Comparison of ENCODE assay signal across 1 cellular context in genomic region chr4:185341841-185342240, GRCh38.
TF ChIP-seq lines count a peak whose summit lies in the region.

No MANE protein-coding gene starts in this region.

TF ChIP-seq in SK-N-SH, 30 proteins besides CTCF, POLR2A, EP300 and RAD21 (continued from another document):
- TF ChIP-seq TEAD4 (IDR thresholded peaks at IDR 0.05; ENCODE audit: borderline replicate concordance, insufficient read depth) (no peak), YY1 (IDR thresholded peaks at IDR 0.05; ENCODE audit: low read depth) (no peak), SMC3 (IDR thresholded peaks at IDR 0.05; ENCODE audit: low read depth, low read length) (no peak), RCOR1 (IDR thresholded peaks at IDR 0.05; ENCODE audit: low read length) (no peak), MEF2A (IDR thresholded peaks at IDR 0.05; ENCODE audit: borderline replicate concordance, low read depth) (no peak), JUND (IDR thresholded peaks at IDR 0.05) (no peak), GABPA (IDR thresholded peaks at IDR 0.05; ENCODE audit: low read depth) (no peak), NRF1 (IDR thresholded peaks at IDR 0.05; ENCODE audit: low read depth, low read length) (no peak), SIN3A (IDR thresholded peaks at IDR 0.05; ENCODE audit: borderline replicate concordance, low read depth, low read length) (no peak), TCF12 (IDR thresholded peaks at IDR 0.05) (no peak)
